1 cellular context compared by ENCODE assay signal in the genomic region with DNA sequence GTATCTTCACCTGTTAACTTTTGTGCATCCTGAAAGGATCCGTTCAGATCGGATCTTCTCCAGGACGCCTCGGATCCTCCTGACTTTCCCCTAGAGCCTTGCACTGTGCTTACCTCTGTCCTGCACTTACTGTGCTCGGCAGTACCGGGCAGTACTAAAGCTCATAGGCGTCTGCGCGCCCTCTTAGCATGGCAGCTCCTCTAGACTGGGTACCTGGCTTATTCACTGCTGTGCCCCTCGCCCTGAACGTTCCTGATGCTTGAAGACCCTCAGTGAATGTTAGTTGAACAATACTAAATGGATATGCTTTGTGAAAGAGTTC.
TF ChIP-seq lines count a peak whose summit lies in the region.

No MANE protein-coding gene starts in this region.

TF ChIP-seq in GM12878, 131 proteins besides CTCF, POLR2A, EP300 and RAD21 (continued from another document):
- TF ChIP-seq, protein P1, sequence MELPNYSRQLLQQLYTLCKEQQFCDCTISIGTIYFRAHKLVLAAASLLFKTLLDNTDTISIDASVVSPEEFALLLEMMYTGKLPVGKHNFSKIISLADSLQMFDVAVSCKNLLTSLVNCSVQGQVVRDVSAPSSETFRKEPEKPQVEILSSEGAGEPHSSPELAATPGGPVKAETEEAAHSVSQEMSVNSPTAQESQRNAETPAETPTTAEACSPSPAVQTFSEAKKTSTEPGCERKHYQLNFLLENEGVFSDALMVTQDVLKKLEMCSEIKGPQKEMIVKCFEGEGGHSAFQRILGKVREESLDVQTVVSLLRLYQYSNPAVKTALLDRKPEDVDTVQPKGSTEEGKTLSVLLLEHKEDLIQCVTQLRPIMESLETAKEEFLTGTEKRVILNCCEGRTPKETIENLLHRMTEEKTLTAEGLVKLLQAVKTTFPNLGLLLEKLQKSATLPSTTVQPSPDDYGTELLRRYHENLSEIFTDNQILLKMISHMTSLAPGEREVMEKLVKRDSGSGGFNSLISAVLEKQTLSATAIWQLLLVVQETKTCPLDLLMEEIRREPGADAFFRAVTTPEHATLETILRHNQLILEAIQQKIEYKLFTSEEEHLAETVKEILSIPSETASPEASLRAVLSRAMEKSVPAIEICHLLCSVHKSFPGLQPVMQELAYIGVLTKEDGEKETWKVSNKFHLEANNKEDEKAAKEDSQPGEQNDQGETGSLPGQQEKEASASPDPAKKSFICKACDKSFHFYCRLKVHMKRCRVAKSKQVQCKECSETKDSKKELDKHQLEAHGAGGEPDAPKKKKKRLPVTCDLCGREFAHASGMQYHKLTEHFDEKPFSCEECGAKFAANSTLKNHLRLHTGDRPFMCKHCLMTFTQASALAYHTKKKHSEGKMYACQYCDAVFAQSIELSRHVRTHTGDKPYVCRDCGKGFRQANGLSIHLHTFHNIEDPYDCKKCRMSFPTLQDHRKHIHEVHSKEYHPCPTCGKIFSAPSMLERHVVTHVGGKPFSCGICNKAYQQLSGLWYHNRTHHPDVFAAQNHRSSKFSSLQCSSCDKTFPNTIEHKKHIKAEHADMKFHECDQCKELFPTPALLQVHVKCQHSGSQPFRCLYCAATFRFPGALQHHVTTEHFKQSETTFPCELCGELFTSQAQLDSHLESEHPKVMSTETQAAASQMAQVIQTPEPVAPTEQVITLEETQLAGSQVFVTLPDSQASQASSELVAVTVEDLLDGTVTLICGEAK (IDR thresholded peaks at IDR 0.05; ENCODE audit: borderline replicate concordance) = no peak
- TF ChIP-seq, protein P2, sequence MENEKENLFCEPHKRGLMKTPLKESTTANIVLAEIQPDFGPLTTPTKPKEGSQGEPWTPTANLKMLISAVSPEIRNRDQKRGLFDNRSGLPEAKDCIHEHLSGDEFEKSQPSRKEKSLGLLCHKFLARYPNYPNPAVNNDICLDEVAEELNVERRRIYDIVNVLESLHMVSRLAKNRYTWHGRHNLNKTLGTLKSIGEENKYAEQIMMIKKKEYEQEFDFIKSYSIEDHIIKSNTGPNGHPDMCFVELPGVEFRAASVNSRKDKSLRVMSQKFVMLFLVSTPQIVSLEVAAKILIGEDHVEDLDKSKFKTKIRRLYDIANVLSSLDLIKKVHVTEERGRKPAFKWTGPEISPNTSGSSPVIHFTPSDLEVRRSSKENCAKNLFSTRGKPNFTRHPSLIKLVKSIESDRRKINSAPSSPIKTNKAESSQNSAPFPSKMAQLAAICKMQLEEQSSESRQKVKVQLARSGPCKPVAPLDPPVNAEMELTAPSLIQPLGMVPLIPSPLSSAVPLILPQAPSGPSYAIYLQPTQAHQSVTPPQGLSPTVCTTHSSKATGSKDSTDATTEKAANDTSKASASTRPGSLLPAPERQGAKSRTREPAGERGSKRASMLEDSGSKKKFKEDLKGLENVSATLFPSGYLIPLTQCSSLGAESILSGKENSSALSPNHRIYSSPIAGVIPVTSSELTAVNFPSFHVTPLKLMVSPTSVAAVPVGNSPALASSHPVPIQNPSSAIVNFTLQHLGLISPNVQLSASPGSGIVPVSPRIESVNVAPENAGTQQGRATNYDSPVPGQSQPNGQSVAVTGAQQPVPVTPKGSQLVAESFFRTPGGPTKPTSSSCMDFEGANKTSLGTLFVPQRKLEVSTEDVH (IDR thresholded peaks at IDR 0.05; ENCODE audit: low read depth, partially characterized antibody) = no peak
- TF ChIP-seq TCF3 (IDR thresholded peaks at IDR 0.05; ENCODE audit: borderline replicate concordance, insufficient read depth, low read depth, low read length) = no peak
- no peak for TF ChIP-seq FOS (IDR thresholded peaks at IDR 0.05; ENCODE audit: borderline replicate concordance, extremely low read depth, insufficient read length)
- TF ChIP-seq NFIC (IDR thresholded peaks at IDR 0.05; ENCODE audit: low read depth, low read length) = no peak
- TF ChIP-seq ZNF274 (IDR thresholded peaks at IDR 0.05; ENCODE audit: insufficient read depth, insufficient read length) = no peak
- no peak for TF ChIP-seq IKZF1 (conservative IDR thresholded peaks at IDR 0.05)
- TF ChIP-seq ZNF217 (IDR thresholded peaks at IDR 0.05) = no peak
- TF ChIP-seq IRF4 (IDR thresholded peaks at IDR 0.05; ENCODE audit: low read depth, low read length) = no peak
- TF ChIP-seq BCL11A (IDR thresholded peaks at IDR 0.05; ENCODE audit: low read depth, low read length) = no peak
- TF ChIP-seq, protein P3, sequence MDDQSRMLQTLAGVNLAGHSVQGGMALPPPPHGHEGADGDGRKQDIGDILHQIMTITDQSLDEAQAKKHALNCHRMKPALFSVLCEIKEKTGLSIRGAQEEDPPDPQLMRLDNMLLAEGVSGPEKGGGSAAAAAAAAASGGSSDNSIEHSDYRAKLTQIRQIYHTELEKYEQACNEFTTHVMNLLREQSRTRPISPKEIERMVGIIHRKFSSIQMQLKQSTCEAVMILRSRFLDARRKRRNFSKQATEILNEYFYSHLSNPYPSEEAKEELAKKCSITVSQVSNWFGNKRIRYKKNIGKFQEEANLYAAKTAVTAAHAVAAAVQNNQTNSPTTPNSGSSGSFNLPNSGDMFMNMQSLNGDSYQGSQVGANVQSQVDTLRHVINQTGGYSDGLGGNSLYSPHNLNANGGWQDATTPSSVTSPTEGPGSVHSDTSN (IDR thresholded peaks at IDR 0.05; ENCODE audit: insufficient replicate concordance, low read depth, low read length) = no peak
TF ChIP-seq in GM12878: peak in this region for 0.
